ENCODE assay signal across 27 cellular contexts in the genomic region with DNA sequence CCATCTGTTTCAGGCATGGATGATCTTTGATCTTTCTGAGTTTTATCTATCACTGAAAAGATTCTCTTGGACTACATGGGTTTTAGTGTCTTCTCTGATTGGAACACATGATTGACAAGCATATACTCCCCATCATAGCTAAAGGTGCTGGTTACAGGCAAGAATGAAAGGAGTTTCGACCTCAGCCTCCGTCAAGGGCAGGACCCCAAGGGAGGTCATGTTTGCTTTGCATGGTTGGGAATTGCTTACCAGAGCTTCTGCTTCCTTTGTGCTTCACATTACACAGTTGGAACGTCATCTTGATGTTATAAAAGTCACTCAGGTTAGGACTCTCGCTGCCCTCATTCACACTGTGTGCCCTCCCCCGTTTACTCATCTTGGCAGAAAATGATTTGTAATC.
"Had no signal": no experiment of that assay in that cellular context is flagged by ENCODE, and none has a peak within 500 bp of the region (broad histone marks: within the 10 kb centered on the region; RNA-seq: fewer than 3 reads in every experiment).

No MANE protein-coding gene starts in this region.

- H3K4me1 Mint-ChIP-seq: activated naive CD8-positive, alpha-beta T cell treated with anti-CD3 and anti-CD28 coated beads, Interleukin-2, amount 10 ng/mL, durations not matched to agents 7 days and 5 days had no signal

- H3K36me3 Mint-ChIP-seq: activated naive CD8-positive, alpha-beta T cell treated with anti-CD3 and anti-CD28 coated beads, Interleukin-2, amount 10 ng/mL, durations not matched to agents 7 days and 5 days had no signal

- H3K27me3 ChIP-seq: breast epithelium, MG63 had no signal

- H3K27me3 Mint-ChIP-seq: activated naive CD8-positive, alpha-beta T cell treated with anti-CD3 and anti-CD28 coated beads, Interleukin-2, amount 10 ng/mL, durations not matched to agents 7 days and 5 days had no signal

- H3K4me3 Mint-ChIP-seq: activated CD8-positive, alpha-beta T cell treated with anti-CD3 and anti-CD28 coated beads, Interleukin-2, amount 10 ng/mL, durations not matched to agents 7 days and 5 days; activated naive CD8-positive, alpha-beta T cell treated with anti-CD3 and anti-CD28 coated beads, Interleukin-2, amount 10 ng/mL, durations not matched to agents 7 days and 5 days had no signal

- ATAC-seq: activated CD8-positive, alpha-beta T cell treated with anti-CD3 and anti-CD28 coated beads, Interleukin-2, amount 10 ng/mL, durations not matched to agents 7 days and 5 days; Panc1; Right ventricle myocardium inferior had no signal

- H3K9me3 ChIP-seq: breast epithelium, MG63 had no signal

- H3K27ac ChIP-seq: breast epithelium, SK-N-MC, VCaP had no signal

- H3K36me3 ChIP-seq: breast epithelium, MG63 had no signal

- H3K27ac Mint-ChIP-seq: activated CD8-positive, alpha-beta T cell treated with anti-CD3 and anti-CD28 coated beads, Interleukin-2, amount 10 ng/mL, durations not matched to agents 7 days and 5 days; activated naive CD8-positive, alpha-beta T cell treated with anti-CD3 and anti-CD28 coated beads, Interleukin-2, amount 10 ng/mL, durations not matched to agents 7 days and 5 days had no signal

- H3K4me3 ChIP-seq: breast epithelium, MG63, SK-N-MC had no signal

- H3K4me1 ChIP-seq: breast epithelium had no signal

- DNase-seq: activated CD4-positive, alpha-beta T cell treated with anti-CD3 and anti-CD28 coated beads for 4 hours; activated CD4-positive, alpha-beta T cell treated with anti-CD3 and anti-CD28 coated beads, Interleukin-2, amount 50 U/mL, for 4 hours; activated CD8-positive, alpha-beta memory T cell treated with anti-CD3 and anti-CD28 coated beads, Interleukin-2, amount 50 U/mL, for 48 hours; activated CD8-positive, alpha-beta T cell treated with anti-CD3 and anti-CD28 coated beads, Interleukin-2, amount 10 ng/mL, durations not matched to agents 7 days and 5 days; activated naive CD4-positive, alpha-beta T cell treated with anti-CD3 and anti-CD28 coated beads, Interleukin-2, amount 50 U/mL, for 16 hours; activated naive CD8-positive, alpha-beta T cell treated with anti-CD3 and anti-CD28 coated beads, Interleukin-2, amount 10 ng/mL, durations not matched to agents 7 days and 5 days; activated T-cell treated with anti-CD3 and anti-CD28 coated beads, Interleukin-2, amount 50 U/mL, for 1 hour; aorta; caudate nucleus; MG63; MV-4-11; NCI-H1092 treated with DMSO at 0.1 percent for 48 hours; NCI-H1417 treated with DMSO at 0.1 percent for 48 hours; NCI-H187; NCI-H2081; NCI-H345; NCI-H510A; NCI-H526 treated with DMSO at 0.1 percent for 48 hours; NCI-H82; NK-92 treated with Interleukin-12 subunit alpha and Interleukin-12 subunit beta, amount 100 ng/mL, for 24 hours; RPMI8226; T-helper 1 cell had no signal
